27 cellular contexts compared by ENCODE assay signal in the genomic region with DNA sequence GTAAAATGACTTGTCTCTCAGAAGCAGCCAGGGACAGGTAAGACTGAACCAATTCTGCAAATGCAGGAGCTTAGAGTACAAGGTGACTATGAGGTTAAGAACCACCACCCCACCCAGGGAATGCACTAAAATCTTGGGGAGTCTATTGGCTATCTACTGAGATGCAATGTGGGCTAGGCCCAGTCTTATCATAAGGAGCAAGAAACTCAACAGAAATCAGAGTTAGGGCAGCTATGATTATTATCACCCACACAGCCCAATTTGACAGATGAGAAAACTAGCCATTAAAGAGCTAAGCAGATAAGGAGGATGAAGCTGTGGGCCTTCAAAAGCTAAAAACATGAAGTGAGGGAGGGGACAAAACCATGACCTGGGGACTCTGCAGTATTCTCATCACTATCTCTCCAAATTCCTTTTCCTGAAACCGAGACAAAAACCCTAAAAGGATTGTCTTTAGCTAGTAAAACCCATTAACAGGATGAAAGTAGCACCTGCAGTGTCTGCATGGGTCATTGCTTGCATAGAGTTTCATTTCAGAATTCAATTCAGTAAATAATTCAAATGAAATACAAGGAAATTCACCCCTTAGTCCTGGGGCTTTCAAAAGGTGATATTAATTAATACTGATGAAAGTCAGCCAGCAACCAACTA.
"Had no signal": no experiment of that assay in that cellular context is flagged by ENCODE, and none has a peak within 500 bp of the region (broad histone marks: within the 10 kb centered on the region; RNA-seq: fewer than 3 reads in every experiment).

No MANE protein-coding gene starts in this region.

- H3K9me3 Mint-ChIP-seq: natural killer cell treated with Interleukin-12 subunit alpha and Interleukin-12 subunit beta and Interleukin-15 and Interleukin-18, amount 100 ng/mL, for 72 hours; nephron progenitor cell; neural crest cell; stimulated activated effector memory CD8-positive, alpha-beta T cell treated with anti-CD3 and anti-CD28 coated beads, Interleukin-12 subunit alpha, Interleukin-12 subunit beta, amount 100 ng/mL, for 72 hours; stimulated activated naive B cell treated with anti-CD40 and anti-IgM and Interleukin-4, amounts not matched to agents 10 μg/mL and 1 μg/mL and 100 μg/mL, for 72 hours; stimulated activated naive CD8-positive, alpha-beta T cell treated with anti-CD3 and anti-CD28 coated beads, Interleukin-15, Interleukin-2, amounts not matched to agents 100 ng/mL and 50 ng/mL, for 24 hours had no signal

- H3K27me3 ChIP-seq: pancreas, right atrium auricular region, right lobe of liver, sigmoid colon, thyroid gland, tibial nerve, upper lobe of left lung, vagina had no signal

- H3K4me3 ChIP-seq: pancreas, prostate gland, right atrium auricular region, right lobe of liver, sigmoid colon, stomach, thoracic aorta, thyroid gland, tibial nerve, upper lobe of left lung, vagina had no signal

- H3K4me1 ChIP-seq: pancreas, prostate gland, right atrium auricular region, right lobe of liver, sigmoid colon, stomach, thyroid gland, tibial nerve, upper lobe of left lung, vagina had no signal

- ATAC-seq: natural killer cell treated with Interleukin-12 subunit alpha and Interleukin-12 subunit beta and Interleukin-15 and Interleukin-18, amount 100 ng/mL, for 72 hours; pancreas; right lobe of liver; stimulated activated effector memory CD8-positive, alpha-beta T cell treated with anti-CD3 and anti-CD28 coated beads, Interleukin-12 subunit alpha, Interleukin-12 subunit beta, amount 100 ng/mL, for 72 hours; stimulated activated naive B cell treated with anti-CD40 and anti-IgM and Interleukin-4, amounts not matched to agents 10 μg/mL and 1 μg/mL and 100 μg/mL, for 72 hours had no signal

- H3K4me3 Mint-ChIP-seq: natural killer cell treated with Interleukin-12 subunit alpha and Interleukin-12 subunit beta and Interleukin-15 and Interleukin-18, amount 100 ng/mL, for 72 hours; nephron progenitor cell; neural crest cell; stimulated activated effector memory CD8-positive, alpha-beta T cell treated with anti-CD3 and anti-CD28 coated beads, Interleukin-12 subunit alpha, Interleukin-12 subunit beta, amount 100 ng/mL, for 72 hours; stimulated activated naive B cell treated with anti-CD40 and anti-IgM and Interleukin-4, amounts not matched to agents 10 μg/mL and 1 μg/mL and 100 μg/mL, for 72 hours; stimulated activated naive CD8-positive, alpha-beta T cell treated with anti-CD3 and anti-CD28 coated beads, Interleukin-15, Interleukin-2, amounts not matched to agents 100 ng/mL and 50 ng/mL, for 24 hours had no signal

- H3K4me1 Mint-ChIP-seq: nephron progenitor cell; neural crest cell; stimulated activated naive B cell treated with anti-CD40 and anti-IgM and Interleukin-4, amounts not matched to agents 10 μg/mL and 1 μg/mL and 100 μg/mL, for 72 hours had no signal

- H3K27ac Mint-ChIP-seq: natural killer cell treated with Interleukin-12 subunit alpha and Interleukin-12 subunit beta and Interleukin-15 and Interleukin-18, amount 100 ng/mL, for 72 hours; nephron progenitor cell; stimulated activated effector memory CD8-positive, alpha-beta T cell treated with anti-CD3 and anti-CD28 coated beads, Interleukin-12 subunit alpha, Interleukin-12 subunit beta, amount 100 ng/mL, for 72 hours; stimulated activated naive B cell treated with anti-CD40 and anti-IgM and Interleukin-4, amounts not matched to agents 10 μg/mL and 1 μg/mL and 100 μg/mL, for 72 hours; stimulated activated naive CD8-positive, alpha-beta T cell treated with anti-CD3 and anti-CD28 coated beads, Interleukin-15, Interleukin-2, amounts not matched to agents 100 ng/mL and 50 ng/mL, for 24 hours had no signal

- H3K36me3 Mint-ChIP-seq: natural killer cell treated with Interleukin-12 subunit alpha and Interleukin-12 subunit beta and Interleukin-15 and Interleukin-18, amount 100 ng/mL, for 72 hours; stimulated activated effector memory CD8-positive, alpha-beta T cell treated with anti-CD3 and anti-CD28 coated beads, Interleukin-12 subunit alpha, Interleukin-12 subunit beta, amount 100 ng/mL, for 72 hours; stimulated activated naive B cell treated with anti-CD40 and anti-IgM and Interleukin-4, amounts not matched to agents 10 μg/mL and 1 μg/mL and 100 μg/mL, for 72 hours had no signal

- H3K27ac ChIP-seq: neutrophil, pancreas, prostate gland, right atrium auricular region, right lobe of liver, sigmoid colon, stomach, thoracic aorta, thyroid gland, tibial nerve, upper lobe of left lung, vagina had no signal

- H3K36me3 ChIP-seq: neutrophil, pancreas, prostate gland, right atrium auricular region, right lobe of liver, sigmoid colon, stomach, thoracic aorta, thyroid gland, tibial nerve, upper lobe of left lung, vagina had no signal

- DNase-seq: nephron progenitor cell; nucleus accumbens; pancreas; retina; right lobe of liver; sigmoid colon; small intestine; stimulated activated CD4-positive, alpha-beta T cell treated with anti-CD3 and anti-CD28 coated beads, Interleukin-15, amount 100 ng/mL, for 24 hours; stimulated activated CD4-positive, alpha-beta T cell treated with anti-CD3 and anti-CD28 coated beads, Interleukin-2, amount 100 ng/mL, for 24 hours; stimulated activated CD4-positive, alpha-beta T cell treated with anti-CD3 and anti-CD28 coated beads, Interleukin-2, amount 100 ng/mL, for 48 hours; stimulated activated CD4-positive, alpha-beta T cell treated with anti-CD3 and anti-CD28 coated beads, Interleukin-4, amount 100 ng/mL, for 24 hours; stimulated activated naive B cell treated with anti-CD40 and anti-IgM and Interleukin-4, amounts not matched to agents 10 μg/mL and 1 μg/mL and 100 μg/mL, for 72 hours; stimulated activated naive CD4-positive, alpha-beta T cell treated with Interleukin-2 at 50 U/mL for 16 hours; stomach; thyroid gland; trophoblast cell; upper lobe of left lung had no signal

- H3K9me3 ChIP-seq: neutrophil, pancreas, prostate gland, right atrium auricular region, right lobe of liver, sigmoid colon, stomach, thoracic aorta, thyroid gland, tibial nerve, upper lobe of left lung, vagina had no signal
